15 cellular contexts compared by ENCODE assay signal in the genomic region with DNA sequence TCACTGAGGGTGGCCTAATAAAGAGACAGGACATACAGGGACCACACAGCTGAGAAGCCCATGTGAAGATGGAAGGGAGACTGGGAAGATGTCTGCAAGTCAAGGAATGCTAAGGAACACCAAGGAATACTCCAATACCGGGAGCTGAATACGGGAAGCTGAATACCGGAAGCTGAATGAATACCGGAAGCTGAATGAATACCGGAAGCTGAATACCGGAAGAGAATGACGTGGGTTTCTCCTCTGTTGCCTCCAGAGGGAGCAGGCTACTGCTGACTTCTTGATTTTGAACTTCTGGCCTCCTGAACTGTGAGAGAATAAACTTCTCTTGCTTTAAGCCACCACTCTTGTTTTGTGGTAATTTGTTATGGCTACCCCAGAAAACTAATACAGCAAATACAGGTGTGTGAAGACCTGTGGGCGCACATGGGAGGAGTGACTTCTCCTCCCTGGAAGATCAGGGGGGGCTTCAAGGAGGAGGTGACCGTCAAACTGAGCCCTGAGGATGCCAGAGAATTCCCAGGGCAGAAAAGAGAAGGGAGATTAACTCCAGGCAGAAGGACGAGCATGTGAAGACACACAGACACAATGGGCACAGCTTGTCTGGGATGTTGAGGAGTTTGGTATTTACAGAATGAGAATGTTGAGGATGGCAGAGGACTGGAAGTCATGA.
DNase-seq lines count a peak whose midpoint lies in the region; ATAC-seq and TF ChIP-seq lines count a peak whose summit lies in the region.
"Had no signal": no experiment of that assay in that cellular context is flagged by ENCODE, and none has a peak within 500 bp of the region (broad histone marks: within the 10 kb centered on the region; RNA-seq: fewer than 3 reads in every experiment).

No MANE protein-coding gene starts in this region.

- H2AFZ ChIP-seq in smooth muscle cell (ENCODE audit: low read depth), result no peak overlapping the region
- H2AFZ ChIP-seq in MM.1S (ENCODE audit: low read length), result no peak overlapping the region

- H3K9ac ChIP-seq in smooth muscle cell (ENCODE audit: low read depth), result no peak overlapping the region
- no peak overlapping the region for H3K9ac ChIP-seq in MM.1S (ENCODE audit: low read length)

- H3K27me3 Mint-ChIP-seq in endothelial cell (ENCODE audit: unreplicated experiment) (peaks cover 2% of the 10 kb centered on the region), natural killer cell (ENCODE audit: low read depth in 2 of 2) (peaks cover 0 to 7% of the 10 kb centered on the region in 2 donors)

- intact Hi-C loops in natural killer cell (cut with micrococcal nuclease), result no loop called here
- intact Hi-C loops in vagina (cut with DNase I), result no loop called here

- H3K36me3 Mint-ChIP-seq in endothelial cell (ENCODE audit: low read depth, unreplicated experiment) (peaks cover 3% of the 10 kb centered on the region), natural killer cell (no peaks in the 10 kb centered on the region)

- peaks cover 5% of the 10 kb centered on the region for H3K4me1 Mint-ChIP-seq in endothelial cell (ENCODE audit: unreplicated experiment)
- H3K4me1 Mint-ChIP-seq in natural killer cell, result peaks cover 4 to 5% of the 10 kb centered on the region in 2 donors

- peak overlapping the region; percentile 89 for H3K27ac ChIP-seq in smooth muscle cell (ENCODE audit: low read depth)
- H3K27ac ChIP-seq in MM.1S (ENCODE audit: low read length), result no peak overlapping the region
- H3K27ac ChIP-seq in vagina, result no peak overlapping the region

- DNase-seq in H4 (ENCODE audit: low spot score) (peak; percentile 55), OCI-M1 (lab: John Stamatoyannopoulos, UW) (peak; percentile 3), endothelial cell (ENCODE audit: low spot score) (no peak), smooth muscle cell (lab: John Stamatoyannopoulos, UW; ENCODE audit: unreplicated experiment) (no peak), MM.1S (no peak), natural killer cell (no peak), NCI-H82 (lab: John Stamatoyannopoulos, UW) (no peak), vagina (ENCODE audit: extremely low spot score in 2 of 2) (no peak)
- DNase-seq: activated naive CD4-positive, alpha-beta T cell treated with anti-CD3 and anti-CD28 coated beads, Interleukin-2, amount 50 U/mL, for 16 hours; effector CD4-positive, alpha-beta T cell; GDM1; NCI-H1694 treated with DMSO at 0.1 percent for 48 hours; NCI-H510A treated with DMSO at 0.1 percent for 48 hours; stimulated activated naive CD4-positive, alpha-beta T cell treated with Interleukin-2 at 50 U/mL for 16 hours had no signal

- no peaks in the 10 kb centered on the region for H3K79me2 ChIP-seq in smooth muscle cell (ENCODE audit: low read depth)
- no peaks in the 10 kb centered on the region for H3K79me2 ChIP-seq in MM.1S (ENCODE audit: low read length)

- no peak for TF ChIP-seq POLR2A in vagina (IDR thresholded peaks at IDR 0.05)

- H3K9me2 ChIP-seq in MM.1S (replicated peaks; ENCODE audit: insufficient read depth, low read length), result no peaks in the 10 kb centered on the region

- TF ChIP-seq CTCF in endothelial cell (IDR thresholded peaks at IDR 0.05; ENCODE audit: unreplicated experiment) (no peak), smooth muscle cell (IDR thresholded peaks at IDR 0.05; ENCODE audit: borderline replicate concordance, insufficient read depth, poor library complexity, severe bottlenecking) (peak; percentile 12), MM.1S (IDR thresholded peaks at IDR 0.05; ENCODE audit: low read length) (no peak), natural killer cell (IDR thresholded peaks at IDR 0.05) (no peak), vagina (IDR thresholded peaks at IDR 0.05) (no peak)

- H3K9me3 ChIP-seq in smooth muscle cell (replicated peaks; ENCODE audit: low read depth) (no peaks in the 10 kb centered on the region), MM.1S (replicated peaks; ENCODE audit: insufficient read depth, low read length) (no peaks in the 10 kb centered on the region), vagina (no peaks in the 10 kb centered on the region)

- H3K4me1 ChIP-seq in smooth muscle cell (ENCODE audit: low read depth) (no peaks in the 10 kb centered on the region), MM.1S (ENCODE audit: low read length) (no peaks in the 10 kb centered on the region), vagina (no peaks in the 10 kb centered on the region)

- H4K20me1 ChIP-seq in smooth muscle cell (ENCODE audit: low read depth) (no peaks in the 10 kb centered on the region), MM.1S (ENCODE audit: insufficient read depth, low read length) (no peaks in the 10 kb centered on the region)

- 63% methylated on average over 10 of the region's 10 CpGs for WGBS in smooth muscle cell (ENCODE audit: low lambda C conversion rate)

- H3K27ac Mint-ChIP-seq in endothelial cell (ENCODE audit: unreplicated experiment), result peak overlapping the region; percentile 85
- H3K27ac Mint-ChIP-seq in natural killer cell, result no peak overlapping the region
- H3K27ac Mint-ChIP-seq: memory B cell had no signal

- peak overlapping the region; percentile 42 for H3K4me2 ChIP-seq in smooth muscle cell
- no peak overlapping the region for H3K4me2 ChIP-seq in MM.1S (ENCODE audit: low read depth, low read length)

- no peaks in the 10 kb centered on the region for H3K9me3 Mint-ChIP-seq in endothelial cell (ENCODE audit: unreplicated experiment)
- no peaks in the 10 kb centered on the region for H3K9me3 Mint-ChIP-seq in natural killer cell
- H3K9me3 Mint-ChIP-seq: memory B cell had no signal

- H3K4me3 Mint-ChIP-seq in endothelial cell (ENCODE audit: unreplicated experiment) (no peak overlapping the region), natural killer cell (no peak overlapping the region)
- H3K4me3 Mint-ChIP-seq: memory B cell had no signal

- H3F3A ChIP-seq in smooth muscle cell (ENCODE audit: low read depth) (peaks cover 8% of the 10 kb centered on the region), MM.1S (ENCODE audit: insufficient read depth, low read length) (no peaks in the 10 kb centered on the region)

- H3K36me3 ChIP-seq in smooth muscle cell (ENCODE audit: low read depth) (no peaks in the 10 kb centered on the region), MM.1S (replicated peaks; ENCODE audit: insufficient read depth, low read length) (no peaks in the 10 kb centered on the region), vagina (no peaks in the 10 kb centered on the region)

- H3K4me3 ChIP-seq in smooth muscle cell (no peak overlapping the region), MM.1S (ENCODE audit: low read length) (no peak overlapping the region), vagina (no peak overlapping the region)

- no peak for ATAC-seq in natural killer cell

- H3K27me3 ChIP-seq in smooth muscle cell (ENCODE audit: low read depth) (no peaks in the 10 kb centered on the region), MM.1S (replicated peaks; ENCODE audit: insufficient read depth, low read length) (peaks cover 4% of the 10 kb centered on the region; the same call in 1 of the 2 replicates), vagina (no peaks in the 10 kb centered on the region)

Comparison
In these comparisons a context has a peak if more than half of its experiments do, and no peak if none do; other contexts are left out.
1. DNase-seq: peak in H4 (single experiment) and OCI-M1 (single experiment); none in endothelial cell (single experiment), smooth muscle cell (single experiment), MM.1S (single experiment), natural killer cell (single experiment), NCI-H82 (single experiment) and vagina (0 of 2).